ENCODE assay signal across 9 cellular contexts in genomic region chr16:2035431-2036199, GRCh38. TPM values are rescaled to one million over a fixed set of nuclear protein-coding genes. Genes with fewer than 3 reads are reported as not detected.
A peak's percentile ranks its signal among the peaks of the same experiment; 100 is the strongest.
DNase-seq lines count a peak whose midpoint lies in the region; ATAC-seq and TF ChIP-seq lines count a peak whose summit lies in the region.
"Had no signal": no experiment of that assay in that cellular context is flagged by ENCODE, and none has a peak within 500 bp of the region (broad histone marks: within the 10 kb centered on the region; RNA-seq: fewer than 3 reads in every experiment).

No MANE protein-coding gene starts in this region.

- WGBS in tibial nerve, 2 donors, result 21 to 31% methylated on average over 7 to 25 of the region's 34 CpGs

- no peaks in the 10 kb centered on the region for H3K27me3 Mint-ChIP-seq in activated CD4-positive, alpha-beta memory T cell treated with anti-CD3 and anti-CD28 coated beads, Interleukin-2, amount 10 ng/mL, durations not matched to agents 7 days and 5 days

- TF ChIP-seq EP300 in tibial nerve (IDR thresholded peaks at IDR 0.05), result peak; percentile 55 to 57

- H3K4me3 ChIP-seq in ascending aorta, result peak overlapping the region; percentile 47 to 53
- peak overlapping the region in 3 of 4 donors; percentile 9 to 45 (median 33) for H3K4me3 ChIP-seq in tibial nerve

- no peaks in the 10 kb centered on the region for H3K27me3 ChIP-seq in ascending aorta
- no peaks in the 10 kb centered on the region for H3K27me3 ChIP-seq in tibial nerve

- peaks cover 4 to 15% of the 10 kb centered on the region in 2 donors for H3K36me3 ChIP-seq in ascending aorta
- no peaks in the 10 kb centered on the region for H3K36me3 ChIP-seq in tibial nerve

- H3K36me3 Mint-ChIP-seq in activated CD4-positive, alpha-beta memory T cell treated with anti-CD3 and anti-CD28 coated beads, Interleukin-2, amount 10 ng/mL, durations not matched to agents 7 days and 5 days (ENCODE audit: low read depth), result no peaks in the 10 kb centered on the region

- no peak overlapping the region for H3K4me3 Mint-ChIP-seq in activated CD4-positive, alpha-beta memory T cell treated with anti-CD3 and anti-CD28 coated beads, Interleukin-2, amount 10 ng/mL, durations not matched to agents 7 days and 5 days

- ATAC-seq in left lobe of liver, result peak; percentile 27
- no peak for ATAC-seq in HG02763 (IDR thresholded peaks at IDR 0.05; ENCODE audit: unreplicated experiment)

- H3K4me1 Mint-ChIP-seq in activated CD4-positive, alpha-beta memory T cell treated with anti-CD3 and anti-CD28 coated beads, Interleukin-2, amount 10 ng/mL, durations not matched to agents 7 days and 5 days, result no peaks in the 10 kb centered on the region

- no peak for TF ChIP-seq CTCF in ascending aorta (IDR thresholded peaks at IDR 0.05)
- TF ChIP-seq CTCF in tibial nerve (IDR thresholded peaks at IDR 0.05), result no peak

- no peaks in the 10 kb centered on the region for H3K9me3 Mint-ChIP-seq in activated CD4-positive, alpha-beta memory T cell treated with anti-CD3 and anti-CD28 coated beads, Interleukin-2, amount 10 ng/mL, durations not matched to agents 7 days and 5 days

- TF ChIP-seq POLR2A in tibial nerve (IDR thresholded peaks at IDR 0.05), result peak in 1 of 2 donors; percentile 18

- CTCF ChIA-PET in activated CD4-positive, alpha-beta memory T cell treated with anti-CD3 and anti-CD28 coated beads, Interleukin-2, amount 10 ng/mL, durations not matched to agents 7 days and 5 days (lab: Charles Lee), result no interaction called here

- POLR2A ChIA-PET in activated CD4-positive, alpha-beta memory T cell treated with anti-CD3 and anti-CD28 coated beads, Interleukin-2, amount 10 ng/mL, durations not matched to agents 7 days and 5 days (lab: Charles Lee), result no interaction called here

- H3K9me3 ChIP-seq in ascending aorta (no peaks in the 10 kb centered on the region), tibial nerve (no peaks in the 10 kb centered on the region)

- peaks cover 23 to 46% of the 10 kb centered on the region in 2 donors for H3K4me1 ChIP-seq in ascending aorta
- H3K4me1 ChIP-seq in tibial nerve, result peaks cover 0 to 98% (median 80%) of the 10 kb centered on the region in 4 donors

- intact Hi-C loops in ascending aorta (cut with DNase I), result loop anchor here (1.0 kb wide), 2 partner anchors 9 to 12 kb away; partner anchors contain the start of genes NHERF2, NTHL1 and TSC2

- DNase-seq in NCI-H2081 (lab: John Stamatoyannopoulos, UW), result peak; percentile 39 to 55
- DNase-seq in NCI-H2081 treated with DMSO at 0.1 percent for 48 hours (lab: John Stamatoyannopoulos, UW), result no peak
- DNase-seq in ascending aorta (ENCODE audit: low spot score in 2 of 2), result peak in 1 of 2 donors; percentile 85
- DNase-seq in left lobe of liver (ENCODE audit: low spot score), result peak; percentile 91
- peak; percentile 64 to 78 for DNase-seq in tibial nerve (ENCODE audit: low spot score in 2 of 2)
- DNase-seq in HK-2 (ENCODE audit: unreplicated experiment), result no peak
- no peak for DNase-seq in activated CD4-positive, alpha-beta memory T cell treated with anti-CD3 and anti-CD28 coated beads, Interleukin-2, amount 10 ng/mL, durations not matched to agents 7 days and 5 days

- no peak overlapping the region for H3K27ac Mint-ChIP-seq in activated CD4-positive, alpha-beta memory T cell treated with anti-CD3 and anti-CD28 coated beads, Interleukin-2, amount 10 ng/mL, durations not matched to agents 7 days and 5 days

- H3K27ac ChIP-seq in ascending aorta (peak overlapping the region; percentile 83 to 96), tibial nerve (peak overlapping the region; percentile 69 to 99 (median 88))
- H3K27ac ChIP-seq: C4-2B had no signal

RNA-seq across cellular contexts. Expression of gene NHERF2, which starts 8.9 kb away (rescaled TPM):
- total RNA-seq in ascending aorta (123 TPM), left lobe of liver (334 TPM), tibial nerve (10 to 100 TPM; 54.7 to 83.1 (median 64.9) TPM)
- under 1 TPM; 0.85 to 0.96 TPM for total RNA-seq in activated CD4-positive, alpha-beta memory T cell treated with anti-CD3 and anti-CD28 coated beads, Interleukin-2, amount 10 ng/mL, durations not matched to agents 7 days and 5 days

RNA-seq across cellular contexts. Expression of gene NTHL1, which starts 12.0 kb away (rescaled TPM):
- 59.5 TPM for total RNA-seq in ascending aorta
- 109 TPM for total RNA-seq in left lobe of liver
- 10 to 100 TPM; 22.8 to 56.7 (median 28.1) TPM for total RNA-seq in tibial nerve
- 10 to 100 TPM; 22.5 to 24.5 TPM for total RNA-seq in activated CD4-positive, alpha-beta memory T cell treated with anti-CD3 and anti-CD28 coated beads, Interleukin-2, amount 10 ng/mL, durations not matched to agents 7 days and 5 days

RNA-seq across cellular contexts. Expression of gene TSC2, which starts 12.2 kb away (rescaled TPM):
- total RNA-seq in ascending aorta (258 TPM), left lobe of liver (117 TPM), tibial nerve (100 to 1,000 TPM in 2 of 4 donors, 10 to 100 TPM in 2; 75.4 to 507 (median 111) TPM)
- total RNA-seq in activated CD4-positive, alpha-beta memory T cell treated with anti-CD3 and anti-CD28 coated beads, Interleukin-2, amount 10 ng/mL, durations not matched to agents 7 days and 5 days, result 10 to 100 TPM; 88.4 to 90.1 TPM

RNA-seq across cellular contexts. Expression of gene NPW, which starts 16.0 kb away (rescaled TPM):
- total RNA-seq in ascending aorta (not detected), left lobe of liver (8.5 TPM), tibial nerve (1 to 10 TPM in 2 of 4 donors, not detected in 2; 3.0 to 3.1 TPM)
- total RNA-seq in activated CD4-positive, alpha-beta memory T cell treated with anti-CD3 and anti-CD28 coated beads, Interleukin-2, amount 10 ng/mL, durations not matched to agents 7 days and 5 days, result under 1 TPM; 0.48 to 0.65 TPM

RNA-seq across cellular contexts. Expression of gene ZNF598, which starts 26.0 kb away (rescaled TPM):
- 31.1 TPM for total RNA-seq in ascending aorta
- 29.9 TPM for total RNA-seq in left lobe of liver
- 10 to 100 TPM; 37.0 to 83.1 (median 49.2) TPM for total RNA-seq in tibial nerve
- 10 to 100 TPM; 52.1 to 53.6 TPM for total RNA-seq in activated CD4-positive, alpha-beta memory T cell treated with anti-CD3 and anti-CD28 coated beads, Interleukin-2, amount 10 ng/mL, durations not matched to agents 7 days and 5 days

Comparison
In these comparisons a context has a peak if more than half of its experiments do, and no peak if none do; other contexts are left out.
1. DNase-seq: peak in NCI-H2081 (2 of 2), left lobe of liver (single experiment) and tibial nerve (2 of 2); none in NCI-H2081 treated with DMSO at 0.1 percent for 48 hours (single experiment), HK-2 (single experiment) and activated CD4-positive, alpha-beta memory T cell treated with anti-CD3 and anti-CD28 coated beads, Interleukin-2, amount 10 ng/mL, durations not matched to agents 7 days and 5 days (single experiment).
2. RNA of gene NHERF2, which starts 8.9 kb away (total RNA-seq): 334 TPM in left lobe of liver (single experiment), 123 TPM in ascending aorta (single experiment) and 54.7 to 83.1 TPM in tibial nerve; 0.85 to 0.96 TPM in activated CD4-positive, alpha-beta memory T cell treated with anti-CD3 and anti-CD28 coated beads, Interleukin-2, amount 10 ng/mL, durations not matched to agents 7 days and 5 days; every median in the first group is over 10 times any median in the second.